Comparison of ENCODE assay signal across 9 cellular contexts in genomic region chr20:58623579-58624473, GRCh38. TPM values are rescaled to one million over a fixed set of nuclear protein-coding genes. Genes with fewer than 3 reads are reported as not detected.
DNase-seq lines count a peak whose midpoint lies in the region; ATAC-seq and TF ChIP-seq lines count a peak whose summit lies in the region.
"Had no signal": no experiment of that assay in that cellular context is flagged by ENCODE, and none has a peak within 500 bp of the region (broad histone marks: within the 10 kb centered on the region; RNA-seq: fewer than 3 reads in every experiment).

No MANE protein-coding gene starts in this region.

- H3K9me3 ChIP-seq in uterus: no peaks in the 10 kb centered on the region
- H3K9me3 ChIP-seq: BLaER1 treated with 17β-estradiol and CSF1 and Interleukin-3, amounts not matched to agents 10 nM and 100 nM had no signal

- peak; percentile 69 for DNase-seq in SIG-M5 treated with dmso at 0.1 percent for 504 hours (lab: John Stamatoyannopoulos, UW; ENCODE audit: unreplicated experiment)
- DNase-seq in SIG-M5 (lab: John Stamatoyannopoulos, UW): no peak
- DNase-seq in amygdala (lab: John Stamatoyannopoulos, UW): peak in 34 of 56 donors; percentile 6 to 67 (median 29)
- peak; percentile 73 for DNase-seq in iPS-NIHi11 (ENCODE audit: low spot score)
- peak; percentile 86 to 87 for DNase-seq in uterus
- no peak for DNase-seq in NCI-H2171 treated with DMSO at 0.1 percent for 48 hours (lab: John Stamatoyannopoulos, UW)
- no peak for DNase-seq in NCI-H146 (lab: John Stamatoyannopoulos, UW)

- no peaks in the 10 kb centered on the region for H3K36me3 ChIP-seq in uterus
- H3K36me3 ChIP-seq: BLaER1 treated with 17β-estradiol and CSF1 and Interleukin-3, amounts not matched to agents 10 nM and 100 nM had no signal

- H3K27me3 ChIP-seq in uterus: no peaks in the 10 kb centered on the region
- H3K27me3 ChIP-seq: BLaER1 treated with 17β-estradiol and CSF1 and Interleukin-3, amounts not matched to agents 10 nM and 100 nM had no signal

- TF ChIP-seq POLR2A in uterus (IDR thresholded peaks at IDR 0.05): no peak

- H3K27ac ChIP-seq in uterus: peak overlapping the region in 1 of 2 donors; percentile 42
- H3K27ac ChIP-seq: BLaER1 treated with 17β-estradiol and CSF1 and Interleukin-3, amounts not matched to agents 10 nM and 100 nM had no signal

- intact Hi-C loops in uterus (cut with DNase I; ENCODE audit: low total_unique reads): no loop called here

- ATAC-seq in HG03045 (IDR thresholded peaks at IDR 0.05; ENCODE audit: unreplicated experiment): no peak

- H3K4me1 ChIP-seq in uterus: no peaks in the 10 kb centered on the region

- no peak overlapping the region for H3K4me3 ChIP-seq in uterus
- H3K4me3 ChIP-seq: BLaER1 treated with 17β-estradiol and CSF1 and Interleukin-3, amounts not matched to agents 10 nM and 100 nM had no signal

- no peak for TF ChIP-seq CTCF in uterus (IDR thresholded peaks at IDR 0.05)

RNA-seq across cellular contexts. Expression of gene STX16, which starts 27.3 kb away (rescaled TPM):
- total RNA-seq in uterus: 10 to 100 TPM; 32.6 to 82.7 (median 60.8) TPM

Comparison
In these comparisons a context has a peak if more than half of its experiments do, and no peak if none do; other contexts are left out.
1. DNase-seq: peak in SIG-M5 treated with dmso at 0.1 percent for 504 hours (single experiment), amygdala (34 of 56), iPS-NIHi11 (single experiment) and uterus (2 of 2); none in SIG-M5 (single experiment), NCI-H2171 treated with DMSO at 0.1 percent for 48 hours (single experiment) and NCI-H146 (single experiment).